Comparison of ENCODE assay signal across 8 cellular contexts in the genomic region with DNA sequence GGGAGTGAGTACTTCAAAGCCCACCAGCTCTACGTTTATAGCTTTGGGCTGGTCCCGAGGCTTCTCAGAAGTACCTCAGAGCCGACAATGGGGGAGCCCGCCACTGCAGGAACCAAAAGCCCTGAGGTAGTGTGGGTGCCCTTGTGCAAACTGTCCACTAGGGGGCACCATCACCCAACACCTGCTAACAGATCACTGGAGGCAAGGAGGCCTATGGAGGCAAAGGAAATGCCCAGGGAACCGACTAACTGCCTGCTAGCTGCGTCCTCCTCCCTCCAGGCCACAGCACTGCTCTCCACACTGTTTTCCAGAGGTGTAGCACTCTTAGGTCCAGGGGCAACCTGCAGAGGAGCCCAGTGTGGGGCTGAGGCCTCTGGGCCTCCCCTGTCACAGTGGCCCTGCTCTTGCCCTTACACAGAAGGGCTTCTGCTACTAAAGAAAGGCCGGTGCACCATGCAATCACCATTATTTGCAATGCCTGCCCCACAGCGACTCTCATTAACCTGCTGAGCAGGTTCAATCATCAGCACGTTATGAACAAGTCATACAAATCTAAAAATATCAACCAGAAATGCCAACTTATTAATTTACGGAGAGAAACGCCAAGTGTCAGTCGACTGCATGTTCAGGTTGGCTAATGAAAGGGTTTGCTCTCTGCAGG.
DNase-seq lines count a peak whose midpoint lies in the region; ATAC-seq and TF ChIP-seq lines count a peak whose summit lies in the region.

No MANE protein-coding gene starts in this region.

- POLR2A ChIA-PET in OCI-LY7 (lab: Charles Lee): interaction anchor here (0.6 to 1.0 kb wide), 3 partner anchors 9 to 308 kb away, joined by 3 read pairs; no protein-coding TSS in a partner anchor

- peaks cover 7% of the 10 kb centered on the region for H3K36me3 Mint-ChIP-seq in nephron (ENCODE audit: low read depth)
- H3K36me3 Mint-ChIP-seq in stimulated activated naive CD8-positive, alpha-beta T cell treated with anti-CD3 and anti-CD28 coated beads, Interleukin-15, Interleukin-2, amounts not matched to agents 100 ng/mL and 50 ng/mL, for 24 hours (ENCODE audit: low read depth): peaks cover 5% of the 10 kb centered on the region

- TF ChIP-seq EP300 in esophagus muscularis mucosa (IDR thresholded peaks at IDR 0.05): no peak

- H3K4me1 ChIP-seq in OCI-LY7 (ENCODE audit: insufficient read depth, low read length, poor library complexity, severe bottlenecking) (peaks cover 5% of the 10 kb centered on the region), esophagus muscularis mucosa (peaks cover 18 to 47% (median 33%) of the 10 kb centered on the region in 4 donors)

- H3K4me3 ChIP-seq in OCI-LY7 (ENCODE audit: low read depth, low read length, poor library complexity, severe bottlenecking) (no peak overlapping the region), esophagus muscularis mucosa (no peak overlapping the region)

- no peaks in the 10 kb centered on the region for H3K27me3 ChIP-seq in esophagus muscularis mucosa

- H3K9me2 ChIP-seq in OCI-LY7 (ENCODE audit: insufficient read depth, low read length): no peaks in the 10 kb centered on the region

- H3K79me2 ChIP-seq in OCI-LY7 (ENCODE audit: insufficient read depth, low read depth, low read length): no peaks in the 10 kb centered on the region

- DNase-seq in DMS153 (lab: John Stamatoyannopoulos, UW) (peak; percentile 67), HuH-7 (ENCODE audit: low spot score) (peak; percentile 86), OCI-LY7 (ENCODE audit: low spot score) (peak; percentile 86), activated T-cell treated with anti-CD3 and anti-CD28 coated beads for 24 hours (ENCODE audit: low read depth) (peak; percentile 71), esophagus muscularis mucosa (ENCODE audit: extremely low spot score) (no peak)

- TF ChIP-seq CTCF in OCI-LY7 (conservative IDR thresholded peaks at IDR 0.05; ENCODE audit: low read length) (peak; percentile 95), esophagus muscularis mucosa (IDR thresholded peaks at IDR 0.05) (peak; percentile 84 to 95 (median 94)), nephron (IDR thresholded peaks at IDR 0.05; ENCODE audit: unreplicated experiment in 3 of 3) (peak; percentile 76 to 88 (median 81))

- no peak overlapping the region for H3K27ac Mint-ChIP-seq in nephron
- H3K27ac Mint-ChIP-seq in stimulated activated naive CD8-positive, alpha-beta T cell treated with anti-CD3 and anti-CD28 coated beads, Interleukin-15, Interleukin-2, amounts not matched to agents 100 ng/mL and 50 ng/mL, for 24 hours: peak overlapping the region; percentile 97

- no peak overlapping the region for H3K27ac ChIP-seq in OCI-LY7 (ENCODE audit: low read depth, low read length, poor library complexity, severe bottlenecking)
- H3K27ac ChIP-seq in esophagus muscularis mucosa (replicated peaks in 1 of 4): peak overlapping the region; percentile 65 to 68 (median 67)

- H3K4me2 ChIP-seq in OCI-LY7 (ENCODE audit: low read length): no peak overlapping the region

- no TSS peak for BruUV-seq in OCI-LY7 (replicated peaks; lab: Mats Ljungman, UMichigan)

- CTCF ChIA-PET in OCI-LY7 (lab: Charles Lee; ENCODE audit: unreplicated experiment): interaction anchor here (0.6 to 1.2 kb wide), 6 partner anchors 15 to 350 kb away, joined by 3 to 6 read pairs (median 3); no protein-coding TSS in a partner anchor

- no peaks in the 10 kb centered on the region for H3K27me3 Mint-ChIP-seq in nephron (ENCODE audit: low read depth)
- H3K27me3 Mint-ChIP-seq in stimulated activated naive CD8-positive, alpha-beta T cell treated with anti-CD3 and anti-CD28 coated beads, Interleukin-15, Interleukin-2, amounts not matched to agents 100 ng/mL and 50 ng/mL, for 24 hours: no peaks in the 10 kb centered on the region

- no peak for TF ChIP-seq POLR2A in esophagus muscularis mucosa (IDR thresholded peaks at IDR 0.05; ENCODE audit: low read depth)

- H3K4me3 Mint-ChIP-seq in nephron: no peak overlapping the region
- H3K4me3 Mint-ChIP-seq in stimulated activated naive CD8-positive, alpha-beta T cell treated with anti-CD3 and anti-CD28 coated beads, Interleukin-15, Interleukin-2, amounts not matched to agents 100 ng/mL and 50 ng/mL, for 24 hours: peak overlapping the region; percentile 44

- ATAC-seq in GM21528 (IDR thresholded peaks at IDR 0.05; ENCODE audit: low FRiP score, unreplicated experiment): peak; percentile 91

- H4K20me1 ChIP-seq in OCI-LY7 (ENCODE audit: insufficient read depth, low read length): no peaks in the 10 kb centered on the region

- no peaks in the 10 kb centered on the region for H3K36me3 ChIP-seq in OCI-LY7 (ENCODE audit: insufficient read depth, low read length)
- H3K36me3 ChIP-seq in esophagus muscularis mucosa: peaks cover 0 to 3% (median 0%) of the 10 kb centered on the region in 4 donors

- no peaks in the 10 kb centered on the region for H3K9me3 Mint-ChIP-seq in nephron
- no peaks in the 10 kb centered on the region for H3K9me3 Mint-ChIP-seq in stimulated activated naive CD8-positive, alpha-beta T cell treated with anti-CD3 and anti-CD28 coated beads, Interleukin-15, Interleukin-2, amounts not matched to agents 100 ng/mL and 50 ng/mL, for 24 hours

- 31% methylated on average over 10 of the region's 12 CpGs for WGBS in esophagus muscularis mucosa

- no peaks in the 10 kb centered on the region for H3K9me3 ChIP-seq in OCI-LY7 (ENCODE audit: low read length)
- no peaks in the 10 kb centered on the region for H3K9me3 ChIP-seq in esophagus muscularis mucosa

- peaks cover 17% of the 10 kb centered on the region for H3K4me1 Mint-ChIP-seq in nephron
- peaks cover 32% of the 10 kb centered on the region for H3K4me1 Mint-ChIP-seq in stimulated activated naive CD8-positive, alpha-beta T cell treated with anti-CD3 and anti-CD28 coated beads, Interleukin-15, Interleukin-2, amounts not matched to agents 100 ng/mL and 50 ng/mL, for 24 hours (ENCODE audit: low read depth)

- no peak overlapping the region for H2AFZ ChIP-seq in OCI-LY7 (ENCODE audit: low read length)

- intact Hi-C loops in OCI-LY7 (cut with micrococcal nuclease; ENCODE audit: unreplicated experiment) (loop anchor here (1.0 to 5.0 kb wide), 3 partner anchors 15 to 753 kb away; a partner anchor contains a TSS), esophagus muscularis mucosa (cut with DNase I) (no loop called here)
